21 cellular contexts compared by ENCODE assay signal in the genomic region with DNA sequence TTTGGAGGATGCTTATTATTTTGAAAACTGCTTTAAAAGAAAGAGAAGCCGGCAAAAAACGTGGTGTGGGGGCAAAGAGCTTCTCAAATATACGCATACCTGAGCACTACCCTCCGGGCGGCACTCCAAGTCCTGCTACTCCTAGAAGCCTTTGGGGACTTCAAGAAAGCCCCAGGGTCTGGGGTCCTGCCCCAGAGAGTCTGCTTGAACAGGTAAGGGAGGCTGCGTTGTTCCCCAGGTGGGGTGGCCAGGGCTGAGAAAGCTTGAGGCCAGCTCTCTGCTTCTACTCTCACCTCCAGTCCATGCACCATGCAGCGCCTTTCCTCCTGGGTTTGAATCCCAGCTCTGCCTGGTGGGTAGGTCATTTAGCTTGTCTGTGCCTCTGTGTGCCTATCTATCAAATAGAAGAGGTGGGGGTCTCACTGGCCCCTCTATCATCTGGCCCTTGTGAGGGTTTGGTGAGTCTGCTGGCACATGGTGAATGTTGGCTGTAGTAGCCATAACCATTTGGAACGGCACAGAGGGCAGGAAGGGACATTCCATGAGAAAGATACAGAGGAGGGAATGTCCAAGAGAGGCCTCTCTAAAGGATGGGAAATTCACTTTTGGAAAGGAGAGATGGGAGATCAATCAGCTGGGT. TPM values are rescaled to one million over a fixed set of nuclear protein-coding genes. Genes with fewer than 3 reads are reported as not detected.
DNase-seq lines count a peak whose midpoint lies in the region; ATAC-seq, FAIRE-seq and TF ChIP-seq lines count a peak whose summit lies in the region.
"Had no signal": no experiment of that assay in that cellular context is flagged by ENCODE, and none has a peak within 500 bp of the region (broad histone marks: within the 10 kb centered on the region; RNA-seq: fewer than 3 reads in every experiment).

No MANE protein-coding gene starts in this region.

- TF ChIP-seq POLR2A in A549 (IDR thresholded peaks at IDR 0.05; ENCODE audit: low read length) (no peak), IMR-90 (IDR thresholded peaks at IDR 0.05; ENCODE audit: low read depth, low read length) (no peak)

- dilution Hi-C loops in IMR-90 (cut with HindIII; ENCODE audit: low sequenced_read_pairs, unreplicated experiment): no loop called here

- H3K9me3 ChIP-seq in A549 (no peaks in the 10 kb centered on the region), IMR-90 (ENCODE audit: control insufficient read depth, insufficient read depth, low read length) (no peaks in the 10 kb centered on the region), thoracic aorta (no peaks in the 10 kb centered on the region)
- H3K9me3 ChIP-seq: SJCRH30 had no signal

- H3K4me1 ChIP-seq in A549 (peaks cover 53% of the 10 kb centered on the region), IMR-90 (ENCODE audit: control insufficient read depth, insufficient read depth, low read length) (peaks cover 5% of the 10 kb centered on the region), thoracic aorta (ENCODE audit: control insufficient read depth in 1 of 2, low read depth in 2 of 2) (peaks cover 11 to 36% of the 10 kb centered on the region in 2 donors)

- H2BK15ac ChIP-seq in IMR-90 (ENCODE audit: low read depth, low read length): no peak overlapping the region

- 93% methylated on average over 7 of the region's 8 CpGs for WGBS in A549 (ENCODE audit: missing lambda C conversion rate)
- WGBS in IMR-90 (ENCODE audit: extremely low coverage in 2 of 2, insufficient read length in 1 of 2), 2 experiments: no CpG with 5 or more reads among the region's 8 CpGs

- no peak overlapping the region for H3K56ac ChIP-seq in IMR-90 (ENCODE audit: extremely low read depth, insufficient read depth, low read length)

- ATAC-seq in A549 (no peak), IMR-90 (ENCODE audit: low read depth) (no peak), thoracic aorta (ENCODE audit: insufficient number of reproducible peaks, low FRiP score, low read depth) (no peak)
- ATAC-seq: CD8-positive, alpha-beta T cell; PC-3 had no signal

- no peak overlapping the region for H4K91ac ChIP-seq in IMR-90 (ENCODE audit: insufficient read depth, low read depth, low read length)

- no peaks in the 10 kb centered on the region for H3K79me1 ChIP-seq in IMR-90 (ENCODE audit: low read depth in 1 of 2, low read length in 2 of 2)

- H3K4me2 ChIP-seq in A549 (no peak overlapping the region), IMR-90 (ENCODE audit: low read depth, low read length) (no peak overlapping the region)
- H3K4me2 ChIP-seq: BLaER1 treated with 17β-estradiol and CSF1 and Interleukin-3, amounts not matched to agents 10 nM and 100 nM had no signal

- POLR2A ChIA-PET in A549 (lab: Yijun Ruan, JAX) (no interaction called here), IMR-90 (lab: Charles Lee; ENCODE audit: unreplicated experiment) (no interaction called here)

- no peaks in the 10 kb centered on the region for H3K27me3 ChIP-seq in IMR-90 (ENCODE audit: control insufficient read depth, insufficient read depth, low read length)
- no peaks in the 10 kb centered on the region for H3K27me3 ChIP-seq in thoracic aorta (replicated peaks; ENCODE audit: insufficient read depth)
- H3K27me3 ChIP-seq: BLaER1 treated with 17β-estradiol and CSF1 and Interleukin-3, amounts not matched to agents 10 nM and 100 nM; SJCRH30 had no signal

- no peaks in the 10 kb centered on the region for H4K20me1 ChIP-seq in IMR-90 (ENCODE audit: insufficient read depth, low read length)
- H4K20me1 ChIP-seq: BLaER1 treated with 17β-estradiol and CSF1 and Interleukin-3, amounts not matched to agents 10 nM and 100 nM had no signal

- no TSS peak for BruUV-seq in IMR-90 (replicated peaks; lab: Mats Ljungman, UMichigan)

- peaks cover 10% of the 10 kb centered on the region for H3K9me1 ChIP-seq in IMR-90 (ENCODE audit: insufficient read depth, low read length)

- 0 out of 2 replicates have a peak overlapping the region, but pooled peaks have one; percentile 6 for H2BK120ac ChIP-seq in IMR-90 (ENCODE audit: low read depth, low read length)

- H3K36me3 ChIP-seq in IMR-90 (ENCODE audit: control insufficient read depth, insufficient read depth, low read length): no peaks in the 10 kb centered on the region
- H3K36me3 ChIP-seq in thoracic aorta: no peaks in the 10 kb centered on the region
- H3K36me3 ChIP-seq: BLaER1 treated with 17β-estradiol and CSF1 and Interleukin-3, amounts not matched to agents 10 nM and 100 nM; SJCRH30 had no signal

- no peak for TF ChIP-seq EP300 in A549 (IDR thresholded peaks at IDR 0.05)

- H2AK5ac ChIP-seq in IMR-90 (ENCODE audit: low read depth, low read length): no peak overlapping the region

- H2BK5ac ChIP-seq in IMR-90 (ENCODE audit: low read depth, low read length, poor library complexity, severe bottlenecking): no peak overlapping the region

- TF ChIP-seq RAD21 in A549 (conservative IDR thresholded peaks at IDR 0.05 in 1 of 2, IDR thresholded peaks at IDR 0.05 in 1 of 2): no peak
- TF ChIP-seq RAD21 in IMR-90 (IDR thresholded peaks at IDR 0.05; ENCODE audit: low read length): no peak

- in situ Hi-C loops in IMR-90 (cut with MboI; ENCODE audit: low sequenced_read_pairs): no loop called here

- peak overlapping the region; percentile 50 to 67; a peak in 5 of 6 replicates for H3K27ac ChIP-seq in A549
- H3K27ac ChIP-seq in IMR-90 (ENCODE audit: insufficient read depth, low read length): no peak overlapping the region
- H3K27ac ChIP-seq in thoracic aorta: peak overlapping the region; percentile 8 to 57
- H3K27ac ChIP-seq: BLaER1 treated with 17β-estradiol and CSF1 and Interleukin-3, amounts not matched to agents 10 nM and 100 nM; GM23248; RWPE1; SJCRH30 had no signal

- H3K18ac ChIP-seq in IMR-90 (ENCODE audit: low read depth, low read length): no peak overlapping the region

- H4K8ac ChIP-seq in IMR-90 (ENCODE audit: low read depth in 2 of 2, low read length in 2 of 2): no peak overlapping the region

- H3K4ac ChIP-seq in IMR-90 (ENCODE audit: low read depth, low read length): no peak overlapping the region

- no peak for FAIRE-seq in A549 (lab: Jason Lieb, UNC)

- DNase-seq in A549 (ENCODE audit: low read depth in 1 of 2, low spot score in 1 of 2) (no peak), IMR-90 (no peak), islet precursor cell (peak; percentile 26), thoracic aorta (ENCODE audit: low spot score) (no peak), NCI-H1417 (lab: John Stamatoyannopoulos, UW) (no peak), OCI-M2 (lab: John Stamatoyannopoulos, UW; ENCODE audit: unreplicated experiment) (no peak)
- DNase-seq in effector CD4-positive, alpha-beta T cell: no peak
- DNase-seq: Calu3; CD8-positive, alpha-beta T cell; GF-D8; GM23248; HCEC 1CT; KBM-7; NCI-H1105; NCI-H1694; NCI-H510A; NCI-H82; PC-3; SJCRH30 had no signal

- no peak overlapping the region for H3K9ac ChIP-seq in IMR-90 (ENCODE audit: low read depth, low read length)
- H3K9ac ChIP-seq: BLaER1 treated with 17β-estradiol and CSF1 and Interleukin-3, amounts not matched to agents 10 nM and 100 nM; GM23248 had no signal

- H3K23ac ChIP-seq in IMR-90 (ENCODE audit: low read depth, low read length): no peak overlapping the region

- intact Hi-C loops in IMR-90 (cut with micrococcal nuclease): no loop called here

- no peak overlapping the region for H3K14ac ChIP-seq in IMR-90 (replicated peaks; ENCODE audit: low read depth, low read length)

- H2BK20ac ChIP-seq in IMR-90 (ENCODE audit: low read depth, low read length): no peak overlapping the region

- no peak overlapping the region for H3K4me3 ChIP-seq in A549
- no peak overlapping the region for H3K4me3 ChIP-seq in IMR-90 (ENCODE audit: insufficient read depth, low read depth, low read length)
- H3K4me3 ChIP-seq in thoracic aorta: no peak overlapping the region
- H3K4me3 ChIP-seq: BLaER1 treated with 17β-estradiol and CSF1 and Interleukin-3, amounts not matched to agents 10 nM and 100 nM; GM23248; SJCRH30 had no signal

- TF ChIP-seq CTCF in A549 (IDR thresholded peaks at IDR 0.05) (no peak), IMR-90 (conservative IDR thresholded peaks at IDR 0.05; ENCODE audit: low read depth, low read length) (no peak), thoracic aorta (IDR thresholded peaks at IDR 0.05) (no peak)

- peak overlapping the region; percentile 14; the same call in 1 of the 2 replicates for H4K5ac ChIP-seq in IMR-90 (ENCODE audit: low read depth, low read length)

- CTCF ChIA-PET in A549 (lab: Yijun Ruan, JAX): interaction anchor here (0.9 to 1.4 kb wide), 3 partner anchors 19 to 61 kb away, joined by 3 to 6 read pairs (median 3); no protein-coding TSS in a partner anchor
- CTCF ChIA-PET in IMR-90 (lab: Yijun Ruan, JAX): interaction anchor here (0.5 kb wide), 1 partner anchor 19 kb away, joined by 3 read pairs; the partner anchor contains the start of gene MALL

- H2AFZ ChIP-seq in IMR-90 (replicated peaks; ENCODE audit: low read length, poor library complexity): no peak overlapping the region
- H2AFZ ChIP-seq: GM23248 had no signal

- no peak overlapping the region for H2AK9ac ChIP-seq in IMR-90 (replicated peaks; ENCODE audit: low read depth, low read length, poor library complexity)

TF ChIP-seq in A549, 52 proteins besides CTCF, POLR2A, EP300 and RAD21 (continues in another document):
- TF ChIP-seq RARB (CRISPR knock-in tag; IDR thresholded peaks at IDR 0.05) (no peak), CHD4 (IDR thresholded peaks at IDR 0.05; ENCODE audit: borderline replicate concordance) (no peak), FOSB (CRISPR knock-in tag; IDR thresholded peaks at IDR 0.05) (no peak), MAFK (IDR thresholded peaks at IDR 0.05; ENCODE audit: partially characterized antibody) (no peak), FOXS1 (CRISPR knock-in tag; IDR thresholded peaks at IDR 0.05) (no peak), HOXB5 (CRISPR knock-in tag; IDR thresholded peaks at IDR 0.05) (no peak), CEBPB (IDR thresholded peaks at IDR 0.05) (no peak)

TF ChIP-seq in IMR-90, 13 proteins besides CTCF, POLR2A, EP300 and RAD21 (continues in another document):
- TF ChIP-seq BHLHE40 (IDR thresholded peaks at IDR 0.05; ENCODE audit: low read depth, low read length): no peak
- TF ChIP-seq MAZ (IDR thresholded peaks at IDR 0.05; ENCODE audit: borderline replicate concordance, low read depth, low read length): no peak
- TF ChIP-seq FOS (IDR thresholded peaks at IDR 0.05; ENCODE audit: low read depth, low read length): no peak

RNA-seq across cellular contexts. Expression of gene MALL, which starts 19.5 kb away (rescaled TPM):
- polyA plus RNA-seq in A549 (2011; rRNA removed): 77.8 and 104 TPM in 2 replicates
- polyA plus RNA-seq in A549 (2012; cell fraction: cytosol; rRNA removed): 102 and 121 TPM in 2 replicates
- 43.3 and 60.5 TPM in 2 replicates for polyA plus RNA-seq in A549 (2012; cell fraction: nucleus; rRNA removed)
- polyA plus RNA-seq in A549 (2017; fragmentation: RNase III; extraction: RNeasy Plus Mini Kit Qiagen cat#74134 plus additional on column Dnase treatment): 115 to 123 TPM (median 123 TPM) in 3 replicates
- 61.2 and 72.1 TPM in 2 replicates for polyA minus RNA-seq in A549 (2011; rRNA and poly(A)+ RNA removed)
- 1.6 and 2.2 TPM in 2 replicates for total RNA-seq in IMR-90 (2012; rRNA removed)
- 1.2 and 1.6 TPM in 2 replicates for polyA plus RNA-seq in IMR-90 (2012; rRNA removed)
- 1.0 and 1.4 TPM in 2 replicates for polyA plus RNA-seq in IMR-90 (2012; cell fraction: cytosol; rRNA removed)
- 0.37 and 0.46 TPM in 2 replicates for polyA plus RNA-seq in IMR-90 (2012; cell fraction: nucleus; rRNA removed; ENCODE audit: low replicate concordance)
- total RNA-seq in thoracic aorta: 10 to 100 TPM; 25.3 to 27.6 TPM
- total RNA-seq: CD8-positive, alpha-beta T cell had no signal
